1 cellular context compared by ENCODE assay signal in genomic region chr7:68688416-68689086, GRCh38.
TF ChIP-seq lines count a peak whose summit lies in the region.

No MANE protein-coding gene starts in this region.

TF ChIP-seq in H1, 55 proteins besides CTCF, POLR2A, EP300 and RAD21 (continued from another document):
- no peak for TF ChIP-seq CHD7 (IDR thresholded peaks at IDR 0.05; ENCODE audit: insufficient replicate concordance, low read length)
- no peak for TF ChIP-seq EGR1 (IDR thresholded peaks at IDR 0.05; ENCODE audit: borderline replicate concordance, low read depth, low read length)
- no peak for TF ChIP-seq ATF3 (IDR thresholded peaks at IDR 0.05; ENCODE audit: insufficient read depth, low read depth, low read length)
- no peak for TF ChIP-seq KDM1A (IDR thresholded peaks at IDR 0.05; ENCODE audit: borderline replicate concordance, low read length)
- no peak for TF ChIP-seq KDM5A (IDR thresholded peaks at IDR 0.05; ENCODE audit: low read length)
- TF ChIP-seq SUZ12 (IDR thresholded peaks at IDR 0.05; ENCODE audit: low read length): no peak
- TF ChIP-seq ASH2L (IDR thresholded peaks at IDR 0.05; ENCODE audit: low read length): no peak
- TF ChIP-seq USF2 (IDR thresholded peaks at IDR 0.05; ENCODE audit: low read length): no peak
- TF ChIP-seq SRF (IDR thresholded peaks at IDR 0.05; ENCODE audit: low read depth, low read length): no peak
- TF ChIP-seq SAP30 (IDR thresholded peaks at IDR 0.05; ENCODE audit: insufficient read depth, insufficient replicate concordance, low read length): no peak
